Comparison of ENCODE assay signal across 24 cellular contexts in genomic region chr11:1840780-1841480, GRCh38. TPM values are rescaled to one million over a fixed set of nuclear protein-coding genes. Genes with fewer than 3 reads are reported as not detected.
DNase-seq lines count a peak whose midpoint lies in the region; ATAC-seq and TF ChIP-seq lines count a peak whose summit lies in the region.
"Had no signal": no experiment of that assay in that cellular context is flagged by ENCODE, and none has a peak within 500 bp of the region (broad histone marks: within the 10 kb centered on the region; RNA-seq: fewer than 3 reads in every experiment).

No MANE protein-coding gene starts in this region.

- POLR2A ChIA-PET in activated naive CD8-positive, alpha-beta T cell treated with anti-CD3 and anti-CD28 coated beads, Interleukin-2, amount 10 ng/mL, durations not matched to agents 7 days and 5 days (lab: Charles Lee), result interaction anchor here (1.1 kb wide), 1 partner anchor 10 kb away, joined by 4 read pairs; no protein-coding TSS in a partner anchor

- H3K27me3 ChIP-seq in SU-DHL-6 (ENCODE audit: low read length) (no peaks in the 10 kb centered on the region), right lobe of liver (no peaks in the 10 kb centered on the region), skeletal muscle tissue (ENCODE audit: control insufficient read depth in 3 of 3, insufficient read depth in 3 of 3, low read length in 3 of 3) (no peaks in the 10 kb centered on the region)
- H3K27me3 ChIP-seq: dorsolateral prefrontal cortex, neural progenitor cell, stomach, tibial artery had no signal

- 0 out of 2 replicates have a peak, but pooled peaks cover 4% of the 10 kb centered on the region for H3F3A ChIP-seq in SU-DHL-6 (ENCODE audit: insufficient read depth)

- H3K36me3 ChIP-seq in SU-DHL-6 (ENCODE audit: low read length) (no peaks in the 10 kb centered on the region), right lobe of liver (no peaks in the 10 kb centered on the region), skeletal muscle tissue (ENCODE audit: control insufficient read depth in 3 of 3, insufficient read depth in 3 of 3, low read length in 3 of 3) (peaks cover 3 to 5% (median 5%) of the 10 kb centered on the region in 3 donors)
- H3K36me3 ChIP-seq: neural progenitor cell, stomach, tibial artery had no signal

- H3K4me1 ChIP-seq in right lobe of liver (peaks cover 0 to 4% (median 0%) of the 10 kb centered on the region in 4 donors), skeletal muscle tissue (ENCODE audit: control insufficient read depth in 3 of 3, insufficient read depth in 3 of 3, low read length in 3 of 3) (peaks cover 21 to 62% (median 21%) of the 10 kb centered on the region in 3 donors)

- peak overlapping the region; percentile 64; the same call in 1 of the 2 replicates for H3K27ac ChIP-seq in SU-DHL-6 (ENCODE audit: low read depth, low read length)
- H3K27ac ChIP-seq in right lobe of liver, result no peak overlapping the region
- peak overlapping the region; percentile 56 for H3K27ac ChIP-seq in skeletal muscle tissue (ENCODE audit: low read depth, low read length)
- H3K27ac ChIP-seq: neural progenitor cell, tibial artery had no signal

- H3K27me3 Mint-ChIP-seq in activated naive CD8-positive, alpha-beta T cell treated with anti-CD3 and anti-CD28 coated beads, Interleukin-2, amount 10 ng/mL, durations not matched to agents 7 days and 5 days, result peaks cover 8% of the 10 kb centered on the region
- H3K27me3 Mint-ChIP-seq in activated naive CD8-positive, alpha-beta T cell treated with anti-CD3 and anti-CD28 coated beads for 36 hours, result peaks cover 4% of the 10 kb centered on the region
- H3K27me3 Mint-ChIP-seq: activated CD4-positive, alpha-beta memory T cell treated with anti-CD3 and anti-CD28 coated beads, Interleukin-2, amount 10 ng/mL, durations not matched to agents 7 days and 5 days; activated naive CD4-positive, alpha-beta T cell treated with anti-CD3 and anti-CD28 coated beads, Interleukin-2, amount 50 U/mL, for 24 hours had no signal

- no peak for TF ChIP-seq CTCF in SU-DHL-6 (IDR thresholded peaks at IDR 0.05; ENCODE audit: insufficient read depth, low read length, poor library complexity, severe bottlenecking)
- TF ChIP-seq CTCF in right lobe of liver (IDR thresholded peaks at IDR 0.05), result no peak
- no peak for TF ChIP-seq CTCF in GM10266 (IDR thresholded peaks at IDR 0.05; ENCODE audit: control insufficient read depth, insufficient read depth, low read depth, missing control alignments)

- H3K9me2 ChIP-seq in SU-DHL-6 (replicated peaks; ENCODE audit: insufficient read depth, low read length), result no peaks in the 10 kb centered on the region

- peaks cover 35% of the 10 kb centered on the region for H3K4me1 Mint-ChIP-seq in activated naive CD8-positive, alpha-beta T cell treated with anti-CD3 and anti-CD28 coated beads, Interleukin-2, amount 10 ng/mL, durations not matched to agents 7 days and 5 days
- peaks cover 32% of the 10 kb centered on the region for H3K4me1 Mint-ChIP-seq in activated naive CD8-positive, alpha-beta T cell treated with anti-CD3 and anti-CD28 coated beads for 36 hours

- no peak for TF ChIP-seq POLR2A in right lobe of liver (IDR thresholded peaks at IDR 0.05)

- H3K27ac Mint-ChIP-seq in activated naive CD8-positive, alpha-beta T cell treated with anti-CD3 and anti-CD28 coated beads, Interleukin-2, amount 10 ng/mL, durations not matched to agents 7 days and 5 days, result no peak overlapping the region
- no peak overlapping the region for H3K27ac Mint-ChIP-seq in activated naive CD8-positive, alpha-beta T cell treated with anti-CD3 and anti-CD28 coated beads for 36 hours
- H3K27ac Mint-ChIP-seq: activated CD4-positive, alpha-beta memory T cell treated with anti-CD3 and anti-CD28 coated beads, Interleukin-2, amount 10 ng/mL, durations not matched to agents 7 days and 5 days; activated naive CD4-positive, alpha-beta T cell treated with anti-CD3 and anti-CD28 coated beads, Interleukin-2, amount 50 U/mL, for 24 hours; activated T-helper 2 cell treated with anti-CD3 and anti-CD28 coated beads, Interferon-gamma antibody, Interleukin-2, Interleukin-4, amounts not matched to agents 10 μg/mL and 5 μg/mL and 100 μg/mL, durations not matched to agents 14 hours and 24 hours and 36 hours; CD8-positive, alpha-beta T cell; neural progenitor cell had no signal

- 0 out of 2 replicates have a peak overlapping the region, but pooled peaks have one; percentile 31 for H3K9ac ChIP-seq in SU-DHL-6 (ENCODE audit: low read length)
- H3K9ac ChIP-seq in skeletal muscle tissue (ENCODE audit: low read depth in 1 of 3, low read length in 3 of 3), result peak overlapping the region; percentile 63 to 90 (median 85)
- H3K9ac ChIP-seq: neural progenitor cell had no signal

- 80% methylated on average over 7 of the region's 37 CpGs for WGBS in right lobe of liver (ENCODE audit: insufficient coverage, low coverage, low lambda C conversion rate, missing lambda C conversion rate)

- no peaks in the 10 kb centered on the region for H3K79me2 ChIP-seq in SU-DHL-6 (ENCODE audit: insufficient read depth, low read length)

- peak; percentile 37 for DNase-seq in activated naive CD8-positive, alpha-beta T cell treated with anti-CD3 and anti-CD28 coated beads, Interleukin-2, amount 10 ng/mL, durations not matched to agents 7 days and 5 days
- DNase-seq in activated naive CD8-positive, alpha-beta T cell treated with anti-CD3 and anti-CD28 coated beads for 36 hours, result no peak
- DNase-seq in right lobe of liver (peak in 2 of 3 donors; percentile 23 to 61), GM10266 (ENCODE audit: extremely low spot score) (no peak)
- no peak for DNase-seq in activated CD8-positive, alpha-beta memory T cell treated with anti-CD3 and anti-CD28 coated beads, Interleukin-2, amount 50 U/mL, for 4 hours
- DNase-seq: 8988T; activated CD4-positive, alpha-beta memory T cell treated with anti-CD3 and anti-CD28 coated beads, Interleukin-2, amount 10 ng/mL, durations not matched to agents 7 days and 5 days; CD8-positive, alpha-beta T cell; dorsolateral prefrontal cortex; EL; NCI-H1105; NCI-H2029; stomach; tibial artery had no signal

- no peaks in the 10 kb centered on the region for H3K36me3 Mint-ChIP-seq in activated naive CD8-positive, alpha-beta T cell treated with anti-CD3 and anti-CD28 coated beads, Interleukin-2, amount 10 ng/mL, durations not matched to agents 7 days and 5 days
- no peaks in the 10 kb centered on the region for H3K36me3 Mint-ChIP-seq in activated naive CD8-positive, alpha-beta T cell treated with anti-CD3 and anti-CD28 coated beads for 36 hours
- H3K36me3 Mint-ChIP-seq: activated naive CD4-positive, alpha-beta T cell treated with anti-CD3 and anti-CD28 coated beads, Interleukin-2, amount 50 U/mL, for 24 hours; CD8-positive, alpha-beta T cell; neural progenitor cell had no signal

- H3K4me2 ChIP-seq in SU-DHL-6 (ENCODE audit: low read depth, low read length, poor library complexity, severe bottlenecking), result peak overlapping the region; percentile 32
- H3K4me2 ChIP-seq: neural progenitor cell had no signal

- intact Hi-C loops in right lobe of liver (cut with DNase I), result no loop called here

- H3K4me3 ChIP-seq in SU-DHL-6 (ENCODE audit: insufficient read depth, low read length, poor library complexity, severe bottlenecking) (no peak overlapping the region), right lobe of liver (no peak overlapping the region), skeletal muscle tissue (ENCODE audit: low read length in 3 of 3) (peak overlapping the region; percentile 54 to 79 (median 70))
- H3K4me3 ChIP-seq: neural progenitor cell, tibial artery had no signal

- H4K20me1 ChIP-seq in SU-DHL-6 (ENCODE audit: low read depth, low read length), result no peaks in the 10 kb centered on the region

- H3K9me3 ChIP-seq in SU-DHL-6 (ENCODE audit: insufficient read depth, low read length) (no peaks in the 10 kb centered on the region), right lobe of liver (no peaks in the 10 kb centered on the region), skeletal muscle tissue (ENCODE audit: control insufficient read depth in 3 of 3, low read length in 3 of 3) (no peaks in the 10 kb centered on the region)
- H3K9me3 ChIP-seq: stomach, tibial artery had no signal

- no peak for ATAC-seq in activated naive CD8-positive, alpha-beta T cell treated with anti-CD3 and anti-CD28 coated beads, Interleukin-2, amount 10 ng/mL, durations not matched to agents 7 days and 5 days (ENCODE audit: low read depth)
- ATAC-seq in right lobe of liver, result no peak
- ATAC-seq in HG02938 (IDR thresholded peaks at IDR 0.05; ENCODE audit: unreplicated experiment), result no peak
- ATAC-seq: CD8-positive, alpha-beta T cell had no signal

- H3K4me3 Mint-ChIP-seq in activated naive CD8-positive, alpha-beta T cell treated with anti-CD3 and anti-CD28 coated beads, Interleukin-2, amount 10 ng/mL, durations not matched to agents 7 days and 5 days, result no peak overlapping the region
- no peak overlapping the region for H3K4me3 Mint-ChIP-seq in activated naive CD8-positive, alpha-beta T cell treated with anti-CD3 and anti-CD28 coated beads for 36 hours
- H3K4me3 Mint-ChIP-seq: activated CD4-positive, alpha-beta memory T cell treated with anti-CD3 and anti-CD28 coated beads, Interleukin-2, amount 10 ng/mL, durations not matched to agents 7 days and 5 days; activated naive CD4-positive, alpha-beta T cell treated with anti-CD3 and anti-CD28 coated beads, Interleukin-2, amount 50 U/mL, for 24 hours; CD8-positive, alpha-beta T cell; neural progenitor cell had no signal

- H3K9me3 Mint-ChIP-seq in activated naive CD8-positive, alpha-beta T cell treated with anti-CD3 and anti-CD28 coated beads, Interleukin-2, amount 10 ng/mL, durations not matched to agents 7 days and 5 days, result no peaks in the 10 kb centered on the region
- no peaks in the 10 kb centered on the region for H3K9me3 Mint-ChIP-seq in activated naive CD8-positive, alpha-beta T cell treated with anti-CD3 and anti-CD28 coated beads for 36 hours
- H3K9me3 Mint-ChIP-seq: activated CD4-positive, alpha-beta memory T cell treated with anti-CD3 and anti-CD28 coated beads, Interleukin-2, amount 10 ng/mL, durations not matched to agents 7 days and 5 days; activated naive CD4-positive, alpha-beta T cell treated with anti-CD3 and anti-CD28 coated beads, Interleukin-2, amount 50 U/mL, for 24 hours; activated T-helper 2 cell treated with anti-CD3 and anti-CD28 coated beads, Interferon-gamma antibody, Interleukin-2, Interleukin-4, amounts not matched to agents 10 μg/mL and 5 μg/mL and 100 μg/mL, durations not matched to agents 14 hours and 24 hours and 36 hours; CD8-positive, alpha-beta T cell; neural progenitor cell had no signal

- no peak overlapping the region for H2AFZ ChIP-seq in SU-DHL-6 (ENCODE audit: low read depth, low read length, severe bottlenecking)
- H2AFZ ChIP-seq: neural progenitor cell had no signal

RNA-seq across cellular contexts. Expression of gene TNNI2, which starts 2.1 kb away (rescaled TPM):
- under 1 TPM in 1 of 2 experiments, not detected in 1; 0.67 TPM for total RNA-seq in activated naive CD8-positive, alpha-beta T cell treated with anti-CD3 and anti-CD28 coated beads, Interleukin-2, amount 10 ng/mL, durations not matched to agents 7 days and 5 days
- total RNA-seq in activated naive CD8-positive, alpha-beta T cell treated with anti-CD3 and anti-CD28 coated beads for 36 hours, result under 1 TPM in 1 of 2 experiments, not detected in 1; 0.31 TPM
- 1 to 10 TPM in 2 of 6 experiments, under 1 TPM in 1, not detected in 3; 0.31 to 1.9 (median 1.1) TPM for total RNA-seq in right lobe of liver
- total RNA-seq in skeletal muscle tissue, result 2,937 TPM
- total RNA-seq: endothelial cell of umbilical vein, SK-MEL-5 had no signal

RNA-seq across cellular contexts. Expression of gene SYT8, which starts 6.1 kb away (rescaled TPM):
- not detected for total RNA-seq in activated naive CD8-positive, alpha-beta T cell treated with anti-CD3 and anti-CD28 coated beads, Interleukin-2, amount 10 ng/mL, durations not matched to agents 7 days and 5 days
- not detected for total RNA-seq in activated naive CD8-positive, alpha-beta T cell treated with anti-CD3 and anti-CD28 coated beads for 36 hours
- total RNA-seq in right lobe of liver (under 1 TPM in 1 of 6 experiments, not detected in 5; 0.68 TPM), skeletal muscle tissue (not detected)
- total RNA-seq: activated CD4-positive, alpha-beta memory T cell treated with anti-CD3 and anti-CD28 coated beads, Interleukin-2, amount 10 ng/mL, durations not matched to agents 7 days and 5 days; activated T-helper 2 cell treated with anti-CD3 and anti-CD28 coated beads, Interferon-gamma antibody, Interleukin-2, Interleukin-4, amounts not matched to agents 10 μg/mL and 5 μg/mL and 100 μg/mL, durations not matched to agents 14 hours and 24 hours and 36 hours; CD8-positive, alpha-beta T cell; endothelial cell of umbilical vein; posterior vena cava; SK-MEL-5 had no signal

RNA-seq across cellular contexts. Expression of gene LSP1, which starts 12.0 kb away (rescaled TPM):
- 100 to 1,000 TPM; 438 to 453 TPM for total RNA-seq in activated naive CD8-positive, alpha-beta T cell treated with anti-CD3 and anti-CD28 coated beads, Interleukin-2, amount 10 ng/mL, durations not matched to agents 7 days and 5 days
- total RNA-seq in activated naive CD8-positive, alpha-beta T cell treated with anti-CD3 and anti-CD28 coated beads for 36 hours, result 100 to 1,000 TPM; 147 to 148 TPM
- 10 to 100 TPM in 3 of 6 experiments, 1 to 10 TPM in 3; 2.3 to 20.6 (median 8.8) TPM for total RNA-seq in right lobe of liver
- total RNA-seq in skeletal muscle tissue, result 29.2 TPM
- total RNA-seq: endothelial cell of umbilical vein, SK-MEL-5 had no signal

RNA-seq across cellular contexts. Expression of gene PRR33, which starts 50.8 kb away (rescaled TPM):
- total RNA-seq in activated naive CD8-positive, alpha-beta T cell treated with anti-CD3 and anti-CD28 coated beads, Interleukin-2, amount 10 ng/mL, durations not matched to agents 7 days and 5 days, result not detected
- total RNA-seq in activated naive CD8-positive, alpha-beta T cell treated with anti-CD3 and anti-CD28 coated beads for 36 hours, result under 1 TPM; 0.20 to 0.31 TPM
- total RNA-seq in right lobe of liver (not detected), skeletal muscle tissue (1.0 TPM)
- total RNA-seq: CD8-positive, alpha-beta T cell; dorsolateral prefrontal cortex; endothelial cell of umbilical vein; lower leg skin; SK-MEL-5; stomach had no signal

Comparison
In these comparisons a context has a peak if more than half of its experiments do, and no peak if none do; other contexts are left out.
1. DNase-seq: peak in activated naive CD8-positive, alpha-beta T cell treated with anti-CD3 and anti-CD28 coated beads, Interleukin-2, amount 10 ng/mL, durations not matched to agents 7 days and 5 days (single experiment) and right lobe of liver (2 of 3); none in activated naive CD8-positive, alpha-beta T cell treated with anti-CD3 and anti-CD28 coated beads for 36 hours (single experiment), activated CD8-positive, alpha-beta memory T cell treated with anti-CD3 and anti-CD28 coated beads, Interleukin-2, amount 50 U/mL, for 4 hours (single experiment) and GM10266 (single experiment).
2. H3K27ac ChIP-seq: peak in SU-DHL-6 (single experiment) and skeletal muscle tissue (single experiment); none in right lobe of liver (0 of 3).
3. H3K4me3 ChIP-seq: peak in skeletal muscle tissue (3 of 3); none in SU-DHL-6 (single experiment) and right lobe of liver (0 of 3).
4. RNA of gene TNNI2, which starts 2.1 kb away (total RNA-seq): 2,937 TPM in skeletal muscle tissue (single experiment); 0.67 TPM in activated naive CD8-positive, alpha-beta T cell treated with anti-CD3 and anti-CD28 coated beads, Interleukin-2, amount 10 ng/mL, durations not matched to agents 7 days and 5 days, 0.31 TPM in activated naive CD8-positive, alpha-beta T cell treated with anti-CD3 and anti-CD28 coated beads for 36 hours and 0.31 to 1.9 TPM in right lobe of liver; every median in the first group is over 1,000 times any median in the second.